ENCODE assay signal across 19 cellular contexts in genomic region chr17:2893422-2893914, GRCh38.
DNase-seq lines count a peak whose midpoint lies in the region; ATAC-seq and TF ChIP-seq lines count a peak whose summit lies in the region.
"Had no signal": no experiment of that assay in that cellular context is flagged by ENCODE, and none has a peak within 500 bp of the region (broad histone marks: within the 10 kb centered on the region; RNA-seq: fewer than 3 reads in every experiment).

No MANE protein-coding gene starts in this region.

- TF ChIP-seq POLR2A in stomach (IDR thresholded peaks at IDR 0.05), result no peak

- H3K27ac ChIP-seq in right atrium auricular region, result no peak overlapping the region
- H3K27ac ChIP-seq in stomach, result peak overlapping the region; percentile 58 to 89 (median 80)
- H3K27ac ChIP-seq: gastrocnemius medialis, neutrophil, upper lobe of left lung had no signal

- H3K36me3 ChIP-seq in right atrium auricular region (no peaks in the 10 kb centered on the region), stomach (no peaks in the 10 kb centered on the region)
- H3K36me3 ChIP-seq: gastrocnemius medialis, upper lobe of left lung had no signal

- peaks cover 38% of the 10 kb centered on the region for H3K4me1 Mint-ChIP-seq in T-helper 17 cell
- H3K4me1 Mint-ChIP-seq: activated naive CD8-positive, alpha-beta T cell treated with anti-CD3 and anti-CD28 coated beads for 36 hours had no signal

- no peak overlapping the region for H3K4me3 Mint-ChIP-seq in T-helper 17 cell
- H3K4me3 Mint-ChIP-seq: activated naive CD8-positive, alpha-beta T cell treated with anti-CD3 and anti-CD28 coated beads for 36 hours; activated T-cell treated with anti-CD3 and anti-CD28 coated beads, Interleukin-2, amount 50 U/mL, for 4 hours; memory B cell; stimulated activated effector memory CD8-positive, alpha-beta T cell treated with anti-CD3 and anti-CD28 coated beads, Interleukin-12 subunit alpha, Interleukin-12 subunit beta, amount 100 ng/mL, for 72 hours had no signal

- peaks cover 5% of the 10 kb centered on the region for H3K36me3 Mint-ChIP-seq in T-helper 17 cell (ENCODE audit: low read depth)
- H3K36me3 Mint-ChIP-seq: activated naive CD8-positive, alpha-beta T cell treated with anti-CD3 and anti-CD28 coated beads for 36 hours had no signal

- no peak for TF ChIP-seq EP300 in stomach (IDR thresholded peaks at IDR 0.05)

- intact Hi-C loops in Right ventricle myocardium inferior (cut with DNase I), result no loop called here
- intact Hi-C loops in stomach (cut with DNase I; ENCODE audit: low total_unique reads), result no loop called here

- ATAC-seq in Right ventricle myocardium inferior (no peak), T-helper 17 cell (no peak), HG02623 (IDR thresholded peaks at IDR 0.05; ENCODE audit: unreplicated experiment) (no peak)
- ATAC-seq: activated T-cell treated with anti-CD3 and anti-CD28 coated beads, Interleukin-2, amount 50 U/mL, for 4 hours; gastrocnemius medialis; stimulated activated effector memory CD8-positive, alpha-beta T cell treated with anti-CD3 and anti-CD28 coated beads, Interleukin-12 subunit alpha, Interleukin-12 subunit beta, amount 100 ng/mL, for 72 hours had no signal

- WGBS in stomach, 5 donors, result 24 to 60% (median 34%) methylated on average over 20 of the region's 20 CpGs

- no peaks in the 10 kb centered on the region for H3K9me3 ChIP-seq in right atrium auricular region
- H3K9me3 ChIP-seq in stomach, result no peaks in the 10 kb centered on the region
- H3K9me3 ChIP-seq in T-helper 17 cell (ENCODE audit: control insufficient read depth, low read length, poor library complexity, severe bottlenecking), result no peaks in the 10 kb centered on the region
- H3K9me3 ChIP-seq: gastrocnemius medialis, neutrophil, upper lobe of left lung had no signal

- no peak overlapping the region for H3K4me3 ChIP-seq in right atrium auricular region
- no peak overlapping the region for H3K4me3 ChIP-seq in stomach
- H3K4me3 ChIP-seq: gastrocnemius medialis, upper lobe of left lung had no signal

- TF ChIP-seq CTCF in right atrium auricular region (IDR thresholded peaks at IDR 0.05) (no peak), stomach (IDR thresholded peaks at IDR 0.05) (no peak)

- no peak overlapping the region for H3K27ac Mint-ChIP-seq in T-helper 17 cell
- H3K27ac Mint-ChIP-seq: activated naive CD8-positive, alpha-beta T cell treated with anti-CD3 and anti-CD28 coated beads for 36 hours; memory B cell had no signal

- H3K27me3 Mint-ChIP-seq in T-helper 17 cell, result no peaks in the 10 kb centered on the region
- H3K27me3 Mint-ChIP-seq: activated naive CD8-positive, alpha-beta T cell treated with anti-CD3 and anti-CD28 coated beads for 36 hours had no signal

- no peaks in the 10 kb centered on the region for H3K27me3 ChIP-seq in right atrium auricular region
- H3K27me3 ChIP-seq in stomach, result no peaks in the 10 kb centered on the region
- H3K27me3 ChIP-seq: gastrocnemius medialis, neutrophil, upper lobe of left lung had no signal

- peak; percentile 45 for DNase-seq in Right ventricle myocardium inferior (ENCODE audit: missing footprints)
- DNase-seq in right atrium auricular region (ENCODE audit: low spot score), result no peak
- peak; percentile 21 for DNase-seq in amniotic epithelial cell (ENCODE audit: low read depth)
- DNase-seq in kidney tubule cell (ENCODE audit: low spot score), result peak; percentile 87
- peak; percentile 90 for DNase-seq in stomach
- DNase-seq in T-helper 17 cell, result no peak
- no peak for DNase-seq in NCI-H1694 (lab: John Stamatoyannopoulos, UW)
- DNase-seq: activated naive CD8-positive, alpha-beta T cell treated with anti-CD3 and anti-CD28 coated beads for 36 hours; activated T-cell treated with anti-CD3 and anti-CD28 coated beads, Interleukin-2, amount 50 U/mL, for 4 hours; gastrocnemius medialis; NCI-H1092; NCI-H2171; SHP77 treated with DMSO at 0.1 percent for 48 hours; T-helper 9 cell; upper lobe of left lung had no signal

- H3K4me1 ChIP-seq in right atrium auricular region (peaks cover 0 to 18% of the 10 kb centered on the region in 2 donors), stomach (peaks cover 23 to 54% (median 32%) of the 10 kb centered on the region in 4 donors)
- H3K4me1 ChIP-seq: gastrocnemius medialis, upper lobe of left lung had no signal

Comparison
In these comparisons a context has a peak if more than half of its experiments do, and no peak if none do; other contexts are left out.
1. DNase-seq: peak in Right ventricle myocardium inferior (single experiment), amniotic epithelial cell (single experiment), kidney tubule cell (single experiment) and stomach (single experiment); none in right atrium auricular region (single experiment), T-helper 17 cell (0 of 3) and NCI-H1694 (single experiment).
2. H3K27ac ChIP-seq: peak in stomach (5 of 5); none in right atrium auricular region (0 of 2).